Comparison of ENCODE assay signal across 18 cellular contexts in genomic region chr20:52749020-52749419, GRCh38.
DNase-seq lines count a peak whose midpoint lies in the region; ATAC-seq and TF ChIP-seq lines count a peak whose summit lies in the region.
"Had no signal": no experiment of that assay in that cellular context is flagged by ENCODE, and none has a peak within 500 bp of the region (broad histone marks: within the 10 kb centered on the region; RNA-seq: fewer than 3 reads in every experiment).

No MANE protein-coding gene starts in this region.

- H3K4me3 ChIP-seq in fibroblast of the aortic adventitia (ENCODE audit: low read depth, low read length) (no peak overlapping the region), aorta (ENCODE audit: low read length in 2 of 2) (no peak overlapping the region), mammary epithelial cell (replicated peaks in 1 of 3; ENCODE audit: insufficient read depth in 1 of 3, low read depth in 2 of 3, low read length in 3 of 3) (no peak overlapping the region)
- H3K4me3 ChIP-seq: PC-9 had no signal

- H2AFZ ChIP-seq in mammary epithelial cell (ENCODE audit: low read depth, low read length), result no peak overlapping the region
- H2AFZ ChIP-seq: PC-9 had no signal

- ATAC-seq in Right ventricle myocardium inferior (peak; percentile 26), aorta (ENCODE audit: low FRiP score) (peak; percentile 62), GM18520 (IDR thresholded peaks at IDR 0.05; ENCODE audit: unreplicated experiment) (no peak)

- no peak overlapping the region for H3K4me2 ChIP-seq in mammary epithelial cell (ENCODE audit: insufficient read depth, low read depth, low read length)
- H3K4me2 ChIP-seq: PC-9 had no signal

- no peak overlapping the region for H3K9ac ChIP-seq in mammary epithelial cell (ENCODE audit: insufficient read depth, low read length)

- DNase-seq in Right ventricle myocardium inferior (ENCODE audit: missing footprints) (no peak), cardiac septum (ENCODE audit: low spot score) (no peak), fibroblast of the aortic adventitia (ENCODE audit: low read depth) (peak; percentile 5), inferior parietal cortex (ENCODE audit: extremely low spot score) (peak; percentile 8), aorta (no peak), mammary epithelial cell (no peak), NCI-H69 (lab: John Stamatoyannopoulos, UW) (no peak)
- DNase-seq: 8988T, DND-41, GDM1, HCEC 1CT, NCI-H1105, NCI-H187, NCI-H2171, NCI-H748 treated with DMSO at 0.1 percent for 48 hours, PC-9 had no signal

- dilution Hi-C loops in mammary epithelial cell (cut with HindIII; ENCODE audit: low sequenced_read_pairs), result no loop called here

- H3K9me3 ChIP-seq in aorta (ENCODE audit: control insufficient read depth, low read length) (peaks cover 2% of the 10 kb centered on the region), mammary epithelial cell (replicated peaks; ENCODE audit: insufficient read depth, low read length) (no peaks in the 10 kb centered on the region)

- H3K27ac ChIP-seq in aorta (ENCODE audit: low read depth in 1 of 2, low read length in 2 of 2), result no peak overlapping the region
- H3K27ac ChIP-seq in mammary epithelial cell (ENCODE audit: insufficient read depth, low read depth, low read length), result no peak overlapping the region
- H3K27ac ChIP-seq: HL-60, PC-9 had no signal

- WGBS in aorta, 2 donors, result 54 to 85% methylated on average over 1 of the region's 1 CpG
- 100% methylated on average over 1 of the region's 1 CpG for WGBS in mammary epithelial cell (ENCODE audit: low coverage, missing lambda C conversion rate)

- no peaks in the 10 kb centered on the region for H3K79me2 ChIP-seq in mammary epithelial cell (ENCODE audit: insufficient read depth, low read length)

- no peaks in the 10 kb centered on the region for H3K27me3 ChIP-seq in aorta (ENCODE audit: control insufficient read depth in 1 of 2, insufficient read depth in 2 of 2, low read length in 1 of 2)
- no peaks in the 10 kb centered on the region for H3K27me3 ChIP-seq in mammary epithelial cell (ENCODE audit: insufficient read depth, low read length)

- CTCF ChIA-PET in mammary epithelial cell (lab: Charles Lee; ENCODE audit: low non-redundant PET), result no interaction called here

- H3K36me3 ChIP-seq in aorta (ENCODE audit: control insufficient read depth in 1 of 2, insufficient read depth in 2 of 2, low read length in 1 of 2), result no peaks in the 10 kb centered on the region
- no peaks in the 10 kb centered on the region for H3K36me3 ChIP-seq in mammary epithelial cell (ENCODE audit: insufficient read depth, low read length)

- TF ChIP-seq CTCF in fibroblast of the aortic adventitia (IDR thresholded peaks at IDR 0.05; ENCODE audit: insufficient read depth, low read length) (no peak), mammary epithelial cell (conservative IDR thresholded peaks at IDR 0.05 in 1 of 2, IDR thresholded peaks at IDR 0.05 in 1 of 2; ENCODE audit: extremely low read depth in 1 of 2, insufficient read depth in 1 of 2, low read depth in 1 of 2, low read length in 2 of 2) (no peak)

- in situ Hi-C loops in mammary epithelial cell (cut with MboI; ENCODE audit: low sequenced_read_pairs in 2 of 2), result loop anchor here in 1 of 2 donors (10.0 to 25.0 kb wide), 2 partner anchors 226 to 788 kb away; partner anchors contain the start of gene TSHZ2

- BruUV-seq in mammary epithelial cell (replicated peaks; lab: Mats Ljungman, UMichigan), result no TSS peak

- no peaks in the 10 kb centered on the region for H4K20me1 ChIP-seq in mammary epithelial cell (ENCODE audit: insufficient read depth, low read length)

- intact Hi-C loops in Right ventricle myocardium inferior (cut with DNase I), result no loop called here
- intact Hi-C loops in cardiac septum (cut with DNase I), result loop anchor here (5.0 kb wide), 1 partner anchor 223 kb away; the partner anchor contains the start of gene TSHZ2
- intact Hi-C loops in aorta (cut with DNase I), result no loop called here
- intact Hi-C loops in mammary epithelial cell (cut with micrococcal nuclease), result no loop called here

- H3K4me1 ChIP-seq in aorta (ENCODE audit: control insufficient read depth in 1 of 2, insufficient read depth in 2 of 2, low read length in 2 of 2) (no peaks in the 10 kb centered on the region), mammary epithelial cell (ENCODE audit: insufficient read depth, low read length) (peaks cover 3% of the 10 kb centered on the region)

Comparison
In these comparisons a context has a peak if more than half of its experiments do, and no peak if none do; other contexts are left out.
1. DNase-seq: peak in fibroblast of the aortic adventitia (single experiment) and inferior parietal cortex (single experiment); none in Right ventricle myocardium inferior (single experiment), cardiac septum (single experiment), aorta (0 of 2), mammary epithelial cell (single experiment) and NCI-H69 (single experiment).